In genomic region chr2:176002684-176003225, GRCh38 we compare ENCODE assay signal across 8 cellular contexts. TPM values are rescaled to one million over a fixed set of nuclear protein-coding genes. Genes with fewer than 3 reads are reported as not detected.
A peak's percentile ranks its signal among the peaks of the same experiment; 100 is the strongest.
DNase-seq lines count a peak whose midpoint lies in the region; ATAC-seq and TF ChIP-seq lines count a peak whose summit lies in the region.

No MANE protein-coding gene starts in this region.

- H3K9ac ChIP-seq in BLaER1 (peak overlapping the region; percentile 86), skeletal muscle tissue (ENCODE audit: low read depth in 1 of 3, low read length in 3 of 3) (peak overlapping the region; percentile 94 to 96 (median 94))

- peak overlapping the region; percentile 89 for H3K4me2 ChIP-seq in BLaER1

- TF ChIP-seq CTCF in GM20000 (IDR thresholded peaks at IDR 0.05; ENCODE audit: extremely low read depth, missing control alignments) = no peak
- no peak for TF ChIP-seq CTCF in ascending aorta (IDR thresholded peaks at IDR 0.05)

- no peak for ATAC-seq in GM19452 (IDR thresholded peaks at IDR 0.05; ENCODE audit: unreplicated experiment)

- no peaks in the 10 kb centered on the region for H3K27me3 ChIP-seq in BLaER1
- H3K27me3 ChIP-seq in ascending aorta = no peaks in the 10 kb centered on the region
- H3K27me3 ChIP-seq in skeletal muscle tissue (ENCODE audit: control insufficient read depth in 3 of 3, insufficient read depth in 3 of 3, low read length in 3 of 3) = no peaks in the 10 kb centered on the region

- intact Hi-C loops in ascending aorta (cut with DNase I) = loop anchor here (5.0 kb wide), 2 partner anchors 85 to 145 kb away; no protein-coding TSS in a partner anchor

- H3K4me3 ChIP-seq in BLaER1 (peak overlapping the region; percentile 90), ascending aorta (peak overlapping the region; percentile 73 to 91), iPS-11a (ENCODE audit: low read depth, low read length) (peak overlapping the region; percentile 76), skeletal muscle tissue (ENCODE audit: low read length in 3 of 3) (peak overlapping the region; percentile 87 to 93 (median 90))

- H3K36me3 ChIP-seq in BLaER1 = no peaks in the 10 kb centered on the region
- H3K36me3 ChIP-seq in ascending aorta = no peaks in the 10 kb centered on the region
- H3K36me3 ChIP-seq in skeletal muscle tissue (ENCODE audit: control insufficient read depth in 3 of 3, insufficient read depth in 3 of 3, low read length in 3 of 3) = no peaks in the 10 kb centered on the region

- H3K27ac ChIP-seq in BLaER1 = no peak overlapping the region
- peak overlapping the region; percentile 82 to 85 for H3K27ac ChIP-seq in ascending aorta
- peak overlapping the region; percentile 98 for H3K27ac ChIP-seq in skeletal muscle tissue (ENCODE audit: low read depth, low read length)

- H3K9me3 ChIP-seq in BLaER1 (no peaks in the 10 kb centered on the region), ascending aorta (no peaks in the 10 kb centered on the region), skeletal muscle tissue (ENCODE audit: control insufficient read depth in 3 of 3, low read length in 3 of 3) (no peaks in the 10 kb centered on the region)

- peak; percentile 23 for DNase-seq in GM20000 (ENCODE audit: low spot score)
- DNase-seq in NCI-H146 (lab: John Stamatoyannopoulos, UW) = peak; percentile 58
- DNase-seq in ascending aorta (ENCODE audit: low spot score in 2 of 2) = no peak
- no peak for DNase-seq in pons (ENCODE audit: low spot score)

- H3K4me1 ChIP-seq in BLaER1 (peaks cover 21% of the 10 kb centered on the region), ascending aorta (peaks cover 0 to 6% of the 10 kb centered on the region in 2 donors), skeletal muscle tissue (ENCODE audit: control insufficient read depth in 3 of 3, insufficient read depth in 3 of 3, low read length in 3 of 3) (peaks cover 5 to 28% (median 14%) of the 10 kb centered on the region in 3 donors)

- H4K20me1 ChIP-seq in BLaER1 = no peaks in the 10 kb centered on the region

RNA-seq across cellular contexts. Expression of gene LNPK, which starts 0.7 kb away (rescaled TPM):
- 7.1 TPM for total RNA-seq in ascending aorta
- total RNA-seq in skeletal muscle tissue = 45.4 TPM

Comparison
In these comparisons a context has a peak if more than half of its experiments do, and no peak if none do; other contexts are left out.
1. DNase-seq: peak in GM20000 (single experiment) and NCI-H146 (single experiment); none in ascending aorta (0 of 2) and pons (single experiment).
2. Peak in every context shown above with its lines, with median percentiles within 50 percentile points of each other: H3K4me3 ChIP-seq.